Comparison of ENCODE assay signal across 17 cellular contexts in genomic region chr7:70805360-70805759, GRCh38.
DNase-seq lines count a peak whose midpoint lies in the region; ATAC-seq lines count a peak whose summit lies in the region.
"Had no signal": no experiment of that assay in that cellular context is flagged by ENCODE, and none has a peak within 500 bp of the region (broad histone marks: within the 10 kb centered on the region; RNA-seq: fewer than 3 reads in every experiment).

No MANE protein-coding gene starts in this region.

- H3K36me3 Mint-ChIP-seq in memory B cell: peaks cover 8% of the 10 kb centered on the region
- H3K36me3 Mint-ChIP-seq: activated naive CD4-positive, alpha-beta T cell treated with anti-CD3 and anti-CD28 coated beads, Interleukin-2, amount 50 U/mL, for 24 hours had no signal

- H3K9me3 Mint-ChIP-seq in memory B cell: peaks cover 11% of the 10 kb centered on the region

- intact Hi-C loops in left colon (cut with DNase I, micrococcal nuclease): no loop called here

- peak overlapping the region; percentile 49 for H3K4me3 Mint-ChIP-seq in memory B cell
- H3K4me3 Mint-ChIP-seq: activated naive CD4-positive, alpha-beta T cell treated with anti-CD3 and anti-CD28 coated beads, Interleukin-2, amount 50 U/mL, for 24 hours; natural killer cell treated with Interleukin-12 subunit alpha and Interleukin-12 subunit beta and Interleukin-15 and Interleukin-18, amount 100 ng/mL, for 72 hours had no signal

- peak overlapping the region; percentile 13 for H3K27ac Mint-ChIP-seq in memory B cell
- H3K27ac Mint-ChIP-seq: activated naive CD4-positive, alpha-beta T cell treated with anti-CD3 and anti-CD28 coated beads, Interleukin-2, amount 50 U/mL, for 24 hours; natural killer cell treated with Interleukin-12 subunit alpha and Interleukin-12 subunit beta and Interleukin-15 and Interleukin-18, amount 100 ng/mL, for 72 hours had no signal

- ATAC-seq in GM18867 (IDR thresholded peaks at IDR 0.05; ENCODE audit: unreplicated experiment) (peak; percentile 84), HG02642 (IDR thresholded peaks at IDR 0.05; ENCODE audit: poor library complexity, unreplicated experiment) (peak; percentile 80), HG03565 (IDR thresholded peaks at IDR 0.05; ENCODE audit: unreplicated experiment) (peak; percentile 61), memory B cell (ENCODE audit: low read depth) (peak; percentile 78), HG03097 (IDR thresholded peaks at IDR 0.05; ENCODE audit: low FRiP score, unreplicated experiment) (no peak), HG03457 (IDR thresholded peaks at IDR 0.05; ENCODE audit: unreplicated experiment) (no peak), left colon (no peak)
- ATAC-seq: left ventricle myocardium superior; natural killer cell treated with Interleukin-12 subunit alpha and Interleukin-12 subunit beta and Interleukin-15 and Interleukin-18, amount 100 ng/mL, for 72 hours had no signal

- peaks cover 18% of the 10 kb centered on the region for H3K4me1 Mint-ChIP-seq in memory B cell
- H3K4me1 Mint-ChIP-seq: activated naive CD4-positive, alpha-beta T cell treated with anti-CD3 and anti-CD28 coated beads, Interleukin-2, amount 50 U/mL, for 24 hours had no signal

- H3K27me3 Mint-ChIP-seq in memory B cell: peaks cover 5% of the 10 kb centered on the region
- H3K27me3 Mint-ChIP-seq: activated naive CD4-positive, alpha-beta T cell treated with anti-CD3 and anti-CD28 coated beads, Interleukin-2, amount 50 U/mL, for 24 hours had no signal

- no peak for DNase-seq in memory B cell (ENCODE audit: low spot score in 2 of 2)
- no peak for DNase-seq in left colon
- DNase-seq in NCI-H1436 (lab: John Stamatoyannopoulos, UW): no peak
- DNase-seq: activated CD4-positive, alpha-beta T cell treated with anti-CD3 and anti-CD28 coated beads for 4 hours; C1 segment of cervical spinal cord; dorsolateral prefrontal cortex; H7; left ventricle myocardium superior; NK-92 treated with Interleukin-12 subunit alpha and Interleukin-12 subunit beta, amount 100 ng/mL, for 24 hours; Right ventricle myocardium superior had no signal

Comparison
In these comparisons a context has a peak if more than half of its experiments do, and no peak if none do; other contexts are left out.
1. ATAC-seq: peak in GM18867 (single experiment), HG02642 (single experiment), HG03565 (single experiment) and memory B cell (single experiment); none in HG03097 (single experiment), HG03457 (single experiment) and left colon (single experiment).